In the genomic region with DNA sequence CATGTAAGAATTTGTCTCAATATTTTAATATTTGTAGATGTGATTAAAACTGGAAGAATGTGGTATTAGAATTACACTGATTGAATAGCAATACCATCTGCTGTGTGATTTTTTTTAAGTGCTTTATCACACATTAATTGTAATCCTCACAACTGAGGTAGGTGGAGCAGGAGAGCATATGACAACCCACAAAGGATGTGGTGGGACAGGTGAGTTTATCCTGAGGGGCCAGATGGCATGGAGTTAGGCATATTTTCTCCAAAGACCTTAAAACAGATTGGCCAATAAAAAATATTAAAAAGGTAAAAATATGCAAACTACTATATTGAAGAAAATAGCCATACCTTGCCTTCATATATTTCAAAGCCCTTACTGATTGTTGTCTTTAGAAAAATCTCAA, we compare ENCODE assay signal across 2 cellular contexts.
TF ChIP-seq lines count a peak whose summit lies in the region.

No MANE protein-coding gene starts in this region.

TF ChIP-seq in HepG2, 621 proteins besides CTCF, POLR2A, EP300 and RAD21:
- TF ChIP-seq MIER3 (CRISPR knock-in tag; IDR thresholded peaks at IDR 0.05; ENCODE audit: borderline replicate concordance), result no peak
- peak; percentile 37 for TF ChIP-seq AGO2 (optimal IDR thresholded peaks at IDR 0.05; ENCODE audit: low read depth, low read length)
- no peak for TF ChIP-seq ZNF674 (CRISPR knock-in tag; IDR thresholded peaks at IDR 0.05; ENCODE audit: low read depth)
- no peak for TF ChIP-seq SP1 (IDR thresholded peaks at IDR 0.05)
- no peak for TF ChIP-seq SP1 (CRISPR knock-in tag; IDR thresholded peaks at IDR 0.05)

TF ChIP-seq in WTC11, 78 proteins besides CTCF, POLR2A, EP300 and RAD21:
- TF ChIP-seq, protein P1, sequence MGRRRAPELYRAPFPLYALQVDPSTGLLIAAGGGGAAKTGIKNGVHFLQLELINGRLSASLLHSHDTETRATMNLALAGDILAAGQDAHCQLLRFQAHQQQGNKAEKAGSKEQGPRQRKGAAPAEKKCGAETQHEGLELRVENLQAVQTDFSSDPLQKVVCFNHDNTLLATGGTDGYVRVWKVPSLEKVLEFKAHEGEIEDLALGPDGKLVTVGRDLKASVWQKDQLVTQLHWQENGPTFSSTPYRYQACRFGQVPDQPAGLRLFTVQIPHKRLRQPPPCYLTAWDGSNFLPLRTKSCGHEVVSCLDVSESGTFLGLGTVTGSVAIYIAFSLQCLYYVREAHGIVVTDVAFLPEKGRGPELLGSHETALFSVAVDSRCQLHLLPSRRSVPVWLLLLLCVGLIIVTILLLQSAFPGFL (CRISPR knock-in tag; IDR thresholded peaks at IDR 0.05; ENCODE audit: borderline replicate concordance), result no peak
- no peak for TF ChIP-seq ELF4 (CRISPR knock-in tag; IDR thresholded peaks at IDR 0.05; ENCODE audit: low read depth)
- TF ChIP-seq ZNF219 (CRISPR knock-in tag; IDR thresholded peaks at IDR 0.05; ENCODE audit: borderline replicate concordance), result no peak
- TF ChIP-seq FOXJ3 (CRISPR knock-in tag; IDR thresholded peaks at IDR 0.05; ENCODE audit: borderline replicate concordance), result no peak
- no peak for TF ChIP-seq ZNF121 (CRISPR knock-in tag; IDR thresholded peaks at IDR 0.05)
- no peak for TF ChIP-seq AR (CRISPR knock-in tag; IDR thresholded peaks at IDR 0.05)
